18 cellular contexts compared by ENCODE assay signal in genomic region chr1:224607220-224608148, GRCh38. TPM values are rescaled to one million over a fixed set of nuclear protein-coding genes. Genes with fewer than 3 reads are reported as not detected.
DNase-seq lines count a peak whose midpoint lies in the region; ATAC-seq, FAIRE-seq and TF ChIP-seq lines count a peak whose summit lies in the region.
"Had no signal": no experiment of that assay in that cellular context is flagged by ENCODE, and none has a peak within 500 bp of the region (broad histone marks: within the 10 kb centered on the region; RNA-seq: fewer than 3 reads in every experiment).

No MANE protein-coding gene starts in this region.

- no peak for ATAC-seq in HG03039 (IDR thresholded peaks at IDR 0.05; ENCODE audit: unreplicated experiment)
- ATAC-seq: CD8-positive, alpha-beta T cell; GM12878 had no signal

- H3K79me1 ChIP-seq in mesendoderm (ENCODE audit: low read length) = no peaks in the 10 kb centered on the region

- H3K4me3 Mint-ChIP-seq in Caco-2 (ENCODE audit: unreplicated experiment) = no peak overlapping the region
- H3K4me3 Mint-ChIP-seq: B cell; CD8-positive, alpha-beta T cell had no signal

- no peak overlapping the region for H3K23ac ChIP-seq in mesendoderm (ENCODE audit: low read length)

- H3K9ac ChIP-seq in HUES48 (ENCODE audit: low read depth, low read length) (no peak overlapping the region), mesendoderm (ENCODE audit: low read length) (peak overlapping the region; percentile 1)

- peak overlapping the region; percentile 35 for H3K56ac ChIP-seq in mesendoderm (ENCODE audit: low read length)

- no peak overlapping the region for H4K5ac ChIP-seq in mesendoderm (ENCODE audit: low read length)

- peaks cover 41% of the 10 kb centered on the region for H3K4me1 ChIP-seq in Caco-2
- H3K4me1 ChIP-seq in HUES48 (ENCODE audit: control insufficient read depth, insufficient read depth, low read length) = peaks cover 18% of the 10 kb centered on the region
- peaks cover 7% of the 10 kb centered on the region for H3K4me1 ChIP-seq in mesendoderm (ENCODE audit: control insufficient read depth, low read depth, low read length)

- no peaks in the 10 kb centered on the region for H3K27me3 Mint-ChIP-seq in Caco-2 (ENCODE audit: insufficient read depth, unreplicated experiment)

- peaks cover 24% of the 10 kb centered on the region for H3K4me1 Mint-ChIP-seq in Caco-2 (ENCODE audit: low read depth, unreplicated experiment)
- H3K4me1 Mint-ChIP-seq: B cell had no signal

- intact Hi-C loops in Caco-2 (cut with micrococcal nuclease; ENCODE audit: unreplicated experiment) = no loop called here

- POLR2A ChIA-PET in Caco-2 (lab: Charles Lee) = no interaction called here

- TF ChIP-seq CTCF in Caco-2 (IDR thresholded peaks at IDR 0.05; ENCODE audit: insufficient read depth in 1 of 2, low read depth in 1 of 2, low read length in 1 of 2, severe bottlenecking in 1 of 2, unreplicated experiment in 1 of 2) (no peak), bronchial epithelial cell (IDR thresholded peaks at IDR 0.05; ENCODE audit: insufficient read depth, low read length, severe bottlenecking) (no peak)

- no TSS peak for BruUV-seq in Caco-2 (replicated peaks; lab: Mats Ljungman, UMichigan)

- H4K8ac ChIP-seq in mesendoderm (ENCODE audit: low read depth, low read length) = no peak overlapping the region

- H2AK5ac ChIP-seq in mesendoderm (ENCODE audit: low read length) = peak overlapping the region; percentile 15

- no peaks in the 10 kb centered on the region for H3K79me2 ChIP-seq in mesendoderm (ENCODE audit: control insufficient read depth, insufficient read depth, low read length)

- no CpG with 5 or more reads among the region's 5 CpGs for WGBS in mesendoderm (ENCODE audit: extremely low coverage, insufficient coverage, low lambda C conversion rate)

- H2BK5ac ChIP-seq in mesendoderm (ENCODE audit: low read length) = peak overlapping the region; percentile 56

- H3K9me3 ChIP-seq in Caco-2 = no peaks in the 10 kb centered on the region
- peaks cover 4% of the 10 kb centered on the region; the same call in 1 of the 2 replicates for H3K9me3 ChIP-seq in HUES48 (ENCODE audit: control insufficient read depth, insufficient read depth, low read length)

- no peak overlapping the region for H3K4me2 ChIP-seq in mesendoderm (ENCODE audit: low read length)

- H3K9me3 Mint-ChIP-seq in Caco-2 (ENCODE audit: unreplicated experiment) = no peaks in the 10 kb centered on the region
- H3K9me3 Mint-ChIP-seq: CD8-positive, alpha-beta T cell had no signal

- peak overlapping the region; percentile 41 for H3K27ac Mint-ChIP-seq in Caco-2 (ENCODE audit: unreplicated experiment)
- H3K27ac Mint-ChIP-seq: B cell; CD8-positive, alpha-beta T cell had no signal

- H3K36me3 Mint-ChIP-seq in Caco-2 (ENCODE audit: insufficient read depth, unreplicated experiment) = no peaks in the 10 kb centered on the region
- H3K36me3 Mint-ChIP-seq: CD8-positive, alpha-beta T cell had no signal

- FAIRE-seq in bronchial epithelial cell (lab: Jason Lieb, UNC) = peak; percentile 18
- FAIRE-seq: GM12878, GM18507 had no signal

- H3K18ac ChIP-seq in mesendoderm (ENCODE audit: low read length) = no peak overlapping the region

- peak overlapping the region; percentile 49 for H3K27ac ChIP-seq in HUES48 (ENCODE audit: low read depth, low read length)
- H3K27ac ChIP-seq in mesendoderm (ENCODE audit: low read depth, low read length) = peak overlapping the region; percentile 0

- H3K4me3 ChIP-seq in Caco-2 (ENCODE audit: low read depth, low read length) (no peak overlapping the region), HUES48 (ENCODE audit: low read depth, low read length) (no peak overlapping the region), bronchial epithelial cell (ENCODE audit: low read depth, low read length) (no peak overlapping the region), mesendoderm (ENCODE audit: low read length) (no peak overlapping the region)
- H3K4me3 ChIP-seq: GM12878 had no signal

- no peaks in the 10 kb centered on the region for H3K36me3 ChIP-seq in Caco-2 (ENCODE audit: control insufficient read depth, insufficient read depth, low read length)
- H3K36me3 ChIP-seq in HUES48 (ENCODE audit: control insufficient read depth, insufficient read depth, low read length) = no peaks in the 10 kb centered on the region
- no peaks in the 10 kb centered on the region for H3K36me3 ChIP-seq in bronchial epithelial cell (ENCODE audit: control insufficient read depth, insufficient read depth, low read length)
- H3K36me3 ChIP-seq in mesendoderm (ENCODE audit: control insufficient read depth, insufficient read depth, low read length) = no peaks in the 10 kb centered on the region

- DNase-seq in Caco-2 (no peak), bronchial epithelial cell (ENCODE audit: low read depth) (no peak), mesendoderm (peak; percentile 60), NCI-H2107 treated with DMSO at 0.1 percent for 48 hours (lab: John Stamatoyannopoulos, UW; ENCODE audit: unreplicated experiment) (no peak), T1000 (lab: John Stamatoyannopoulos, UW) (no peak), CD1c-positive myeloid dendritic cell (ENCODE audit: extremely low spot score) (no peak)
- DNase-seq: ACHN; C1 segment of cervical spinal cord; CD8-positive, alpha-beta T cell; COR-L47; DND-41; H7; KG1 had no signal

- no peaks in the 10 kb centered on the region for H3K27me3 ChIP-seq in Caco-2 (replicated peaks; ENCODE audit: control insufficient read depth, insufficient read depth, low read length)
- no peaks in the 10 kb centered on the region for H3K27me3 ChIP-seq in HUES48 (ENCODE audit: control insufficient read depth, insufficient read depth, low read length)
- H3K27me3 ChIP-seq in bronchial epithelial cell (ENCODE audit: control insufficient read depth, insufficient read depth, low read length) = no peaks in the 10 kb centered on the region
- no peaks in the 10 kb centered on the region for H3K27me3 ChIP-seq in mesendoderm (ENCODE audit: insufficient read depth, low read length, poor library complexity)

- H2BK15ac ChIP-seq in mesendoderm (replicated peaks; ENCODE audit: low read depth) = no peak overlapping the region

- H3K4ac ChIP-seq in mesendoderm (ENCODE audit: low read depth, low read length) = no peak overlapping the region

- CTCF ChIA-PET in Caco-2 (lab: Charles Lee) = interaction anchor here (1.5 kb wide), 1 partner anchor 315 kb away, joined by 3 read pairs; no protein-coding TSS in a partner anchor

- H2BK120ac ChIP-seq in mesendoderm (ENCODE audit: low read depth, low read length) = no peak overlapping the region

RNA-seq across cellular contexts. Expression of gene CNIH3, which starts 8.6 kb away (rescaled TPM):
- total RNA-seq in Caco-2 (2022) (1.3 and 2.2 TPM in 2 replicates), bronchial epithelial cell (0.53 and 0.64 TPM in 2 replicates)
- 7.9 TPM for polyA plus RNA-seq in mesendoderm (2013, experiment 1 of 2)
- 8.2 TPM for polyA plus RNA-seq in mesendoderm (2013, experiment 2 of 2)
